Comparison of ENCODE assay signal across 8 cellular contexts in the genomic region with DNA sequence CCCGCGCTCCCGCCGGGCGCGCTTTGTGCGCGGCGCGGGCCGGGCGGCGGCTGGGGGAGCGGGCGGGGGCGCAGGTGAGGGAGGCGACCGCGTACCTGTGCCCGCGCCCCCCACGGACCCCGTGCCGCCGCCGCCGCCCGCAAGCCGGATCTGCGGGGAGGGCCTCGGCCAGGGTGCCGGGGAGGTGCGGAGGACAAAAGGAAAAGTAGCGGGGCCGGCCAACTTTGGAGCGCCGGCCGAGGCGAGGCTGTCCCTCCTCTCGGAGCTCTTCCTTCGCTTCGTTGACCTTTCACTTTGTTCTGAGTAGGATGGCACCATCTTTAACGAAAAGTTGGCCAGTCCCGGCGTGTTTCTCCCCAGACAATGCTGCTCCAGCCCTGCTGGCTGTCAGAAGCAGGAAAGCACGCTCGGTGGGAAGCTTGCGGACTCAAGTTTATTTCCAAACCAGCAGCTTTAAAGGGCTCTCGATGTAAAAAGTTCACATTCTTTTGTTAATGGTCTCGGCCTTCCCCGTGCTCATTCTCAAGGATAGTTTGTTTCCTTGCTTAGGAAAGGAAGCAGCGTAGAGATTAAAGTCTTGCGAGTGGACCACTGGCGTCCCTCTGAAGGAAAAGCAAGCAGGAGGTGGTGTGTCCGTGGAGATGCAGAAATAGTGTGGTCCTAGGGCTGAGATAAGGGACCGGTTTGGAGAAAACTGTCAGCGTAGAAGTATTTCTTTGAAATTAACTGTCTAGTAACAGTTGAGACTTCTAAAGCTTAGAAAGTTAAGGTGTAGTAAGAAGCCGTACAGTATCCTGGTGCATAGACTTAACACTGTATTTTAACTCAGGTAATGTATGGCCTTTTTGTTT. TPM values are rescaled to one million over a fixed set of nuclear protein-coding genes. Genes with fewer than 3 reads are reported as not detected.
DNase-seq lines count a peak whose midpoint lies in the region; ATAC-seq and TF ChIP-seq lines count a peak whose summit lies in the region.

No MANE protein-coding gene starts in this region.

- no peaks in the 10 kb centered on the region for H3K9me3 Mint-ChIP-seq in activated CD8-positive, alpha-beta T cell treated with anti-CD3 and anti-CD28 coated beads for 36 hours
- H3K9me3 Mint-ChIP-seq in nephron = no peaks in the 10 kb centered on the region

- TF ChIP-seq CTCF in DOHH2 (IDR thresholded peaks at IDR 0.05; ENCODE audit: low read depth, low read length, poor library complexity, severe bottlenecking) (no peak), esophagus muscularis mucosa (IDR thresholded peaks at IDR 0.05) (no peak), nephron (IDR thresholded peaks at IDR 0.05; ENCODE audit: unreplicated experiment in 3 of 3) (no peak)
- TF ChIP-seq CTCF in activated CD8-positive, alpha-beta T cell treated with anti-CD3 and anti-CD28 coated beads for 36 hours (IDR thresholded peaks at IDR 0.05) = no peak

- no peak for TF ChIP-seq EP300 in esophagus muscularis mucosa (IDR thresholded peaks at IDR 0.05)

- peak overlapping the region; percentile 82 for H3K4me3 Mint-ChIP-seq in activated CD8-positive, alpha-beta T cell treated with anti-CD3 and anti-CD28 coated beads for 36 hours
- H3K4me3 Mint-ChIP-seq in nephron = peak overlapping the region; percentile 88 to 90 (median 89)

- peak overlapping the region; percentile 97 for H3K4me3 ChIP-seq in DOHH2 (ENCODE audit: low read length)
- peak overlapping the region; percentile 65 to 99 (median 84) for H3K4me3 ChIP-seq in esophagus muscularis mucosa

- intact Hi-C loops in activated CD8-positive, alpha-beta T cell treated with anti-CD3 and anti-CD28 coated beads for 36 hours (cut with micrococcal nuclease) = no loop called here
- intact Hi-C loops in esophagus muscularis mucosa (cut with DNase I) = no loop called here

- H3K79me2 ChIP-seq in DOHH2 (ENCODE audit: control insufficient read depth, low read length) = peaks cover 85% of the 10 kb centered on the region

- no peaks in the 10 kb centered on the region for H3K27me3 Mint-ChIP-seq in activated CD8-positive, alpha-beta T cell treated with anti-CD3 and anti-CD28 coated beads for 36 hours
- H3K27me3 Mint-ChIP-seq in nephron (ENCODE audit: low read depth) = no peaks in the 10 kb centered on the region

- H3K9me3 ChIP-seq in DOHH2 (ENCODE audit: control insufficient read depth, insufficient read depth, low read length) = no peaks in the 10 kb centered on the region
- H3K9me3 ChIP-seq in esophagus muscularis mucosa = no peaks in the 10 kb centered on the region

- peaks cover 10% of the 10 kb centered on the region for H3K36me3 Mint-ChIP-seq in activated CD8-positive, alpha-beta T cell treated with anti-CD3 and anti-CD28 coated beads for 36 hours (ENCODE audit: low read depth)
- peaks cover 8% of the 10 kb centered on the region for H3K36me3 Mint-ChIP-seq in nephron (ENCODE audit: low read depth)

- peaks cover 41% of the 10 kb centered on the region for H3K4me1 Mint-ChIP-seq in activated CD8-positive, alpha-beta T cell treated with anti-CD3 and anti-CD28 coated beads for 36 hours (ENCODE audit: low read depth)
- H3K4me1 Mint-ChIP-seq in nephron = peaks cover 36% of the 10 kb centered on the region

- H4K20me1 ChIP-seq in DOHH2 (ENCODE audit: control insufficient read depth, insufficient read depth, low read depth, low read length) = no peaks in the 10 kb centered on the region; the same call in none of the 2 replicates

- WGBS in esophagus muscularis mucosa = under 1% methylated on average over 27 of the region's 58 CpGs

- peak overlapping the region; percentile 78 for H3K27ac Mint-ChIP-seq in activated CD8-positive, alpha-beta T cell treated with anti-CD3 and anti-CD28 coated beads for 36 hours
- H3K27ac Mint-ChIP-seq in nephron = peak overlapping the region; percentile 84 to 94 (median 92)

- POLR2A ChIA-PET in activated CD8-positive, alpha-beta T cell treated with anti-CD3 and anti-CD28 coated beads for 36 hours (lab: Charles Lee) = interaction anchor here (0.8 to 1.7 kb wide), 8 partner anchors 9 to 75 kb away, joined by 3 to 11 read pairs (median 4); no protein-coding TSS in a partner anchor

- peaks cover 5% of the 10 kb centered on the region; the same call in 1 of the 2 replicates for H3F3A ChIP-seq in DOHH2 (ENCODE audit: control insufficient read depth, insufficient read depth)

- H3K36me3 ChIP-seq in DOHH2 (ENCODE audit: control insufficient read depth, low read length) (peaks cover 82% of the 10 kb centered on the region), esophagus muscularis mucosa (peaks cover 3 to 30% (median 25%) of the 10 kb centered on the region in 4 donors)

- peak; percentile 18 for ATAC-seq in GM19452 (IDR thresholded peaks at IDR 0.05; ENCODE audit: unreplicated experiment)
- peak; percentile 7 for ATAC-seq in activated CD8-positive, alpha-beta T cell treated with anti-CD3 and anti-CD28 coated beads for 36 hours

- no peaks in the 10 kb centered on the region for H3K9me2 ChIP-seq in DOHH2 (replicated peaks; ENCODE audit: control insufficient read depth, low read length)

- CTCF ChIA-PET in activated CD8-positive, alpha-beta T cell treated with anti-CD3 and anti-CD28 coated beads for 36 hours (lab: Charles Lee) = interaction anchor here (0.8 to 1.7 kb wide), 5 partner anchors 8 to 51 kb away, joined by 3 to 6 read pairs (median 3); no protein-coding TSS in a partner anchor

- H3K4me1 ChIP-seq in DOHH2 (ENCODE audit: control insufficient read depth, low read length) = peaks cover 57% of the 10 kb centered on the region
- peaks cover 38 to 61% (median 53%) of the 10 kb centered on the region in 4 donors for H3K4me1 ChIP-seq in esophagus muscularis mucosa

- H3K27ac ChIP-seq in DOHH2 (ENCODE audit: low read depth, low read length) (peak overlapping the region; percentile 76), esophagus muscularis mucosa (replicated peaks in 1 of 4) (peak overlapping the region; percentile 82 to 89 (median 86))

- H3K4me2 ChIP-seq in DOHH2 (ENCODE audit: low read length) = peak overlapping the region; percentile 87

- DNase-seq in HT1080 (ENCODE audit: low read depth) (peak; percentile 39), esophagus muscularis mucosa (ENCODE audit: extremely low spot score) (no peak), NCI-H446 (lab: John Stamatoyannopoulos, UW) (no peak), NCI-H2081 treated with DMSO at 0.1 percent for 48 hours (lab: John Stamatoyannopoulos, UW) (no peak)
- peak; percentile 52 for DNase-seq in activated CD8-positive, alpha-beta T cell treated with anti-CD3 and anti-CD28 coated beads for 36 hours

- no peaks in the 10 kb centered on the region for H3K27me3 ChIP-seq in DOHH2 (ENCODE audit: control insufficient read depth, low read length)
- no peaks in the 10 kb centered on the region for H3K27me3 ChIP-seq in esophagus muscularis mucosa

- no peak for TF ChIP-seq POLR2A in esophagus muscularis mucosa (IDR thresholded peaks at IDR 0.05; ENCODE audit: low read depth)

RNA-seq across cellular contexts. Expression of gene EHMT1, which starts 0.7 kb away (rescaled TPM):
- 39.1 and 42.7 TPM in 2 replicates for total RNA-seq in HT1080 (2014; rRNA removed; shearing (Covaris generic))
- polyA plus RNA-seq in HT1080 (2015; cell fraction: cytosol; rRNA removed) = 31.5 and 36.2 TPM in 2 replicates
- polyA plus RNA-seq in HT1080 (2015; cell fraction: nucleus; rRNA removed) = 71.4 and 71.6 TPM in 2 replicates
- total RNA-seq in activated CD8-positive, alpha-beta T cell treated with anti-CD3 and anti-CD28 coated beads for 36 hours = 10 to 100 TPM; 62.1 to 67.1 TPM
- 10 to 100 TPM; 71.6 to 78.2 (median 74.2) TPM for total RNA-seq in esophagus muscularis mucosa

RNA-seq across cellular contexts. Expression of gene ARRDC1, which starts 14.0 kb away (rescaled TPM):
- 29.2 and 35.9 TPM in 2 replicates for total RNA-seq in HT1080 (2014; rRNA removed; shearing (Covaris generic))
- 36.4 and 39.2 TPM in 2 replicates for polyA plus RNA-seq in HT1080 (2015; cell fraction: cytosol; rRNA removed)
- 140 and 150 TPM in 2 replicates for polyA plus RNA-seq in HT1080 (2015; cell fraction: nucleus; rRNA removed)
- 10 to 100 TPM; 29.0 TPM for total RNA-seq in activated CD8-positive, alpha-beta T cell treated with anti-CD3 and anti-CD28 coated beads for 36 hours
- 10 to 100 TPM; 16.6 to 28.2 (median 21.7) TPM for total RNA-seq in esophagus muscularis mucosa

RNA-seq across cellular contexts. Expression of gene ZMYND19, which starts 29.2 kb away (rescaled TPM):
- 44.0 and 46.8 TPM in 2 replicates for total RNA-seq in HT1080 (2014; rRNA removed; shearing (Covaris generic))
- polyA plus RNA-seq in HT1080 (2015; cell fraction: cytosol; rRNA removed) = 26.3 and 35.8 TPM in 2 replicates
- polyA plus RNA-seq in HT1080 (2015; cell fraction: nucleus; rRNA removed) = 40.9 and 44.5 TPM in 2 replicates
- 10 to 100 TPM; 45.9 to 46.5 TPM for total RNA-seq in activated CD8-positive, alpha-beta T cell treated with anti-CD3 and anti-CD28 coated beads for 36 hours
- 10 to 100 TPM; 10.4 to 18.3 (median 13.7) TPM for total RNA-seq in esophagus muscularis mucosa

RNA-seq across cellular contexts. Expression of gene DPH7, which starts 40.7 kb away (rescaled TPM):
- 44.7 and 50.7 TPM in 2 replicates for total RNA-seq in HT1080 (2014; rRNA removed; shearing (Covaris generic))
- 28.0 and 35.1 TPM in 2 replicates for polyA plus RNA-seq in HT1080 (2015; cell fraction: cytosol; rRNA removed)
- polyA plus RNA-seq in HT1080 (2015; cell fraction: nucleus; rRNA removed) = 105 and 113 TPM in 2 replicates
- 10 to 100 TPM; 33.7 to 35.0 TPM for total RNA-seq in activated CD8-positive, alpha-beta T cell treated with anti-CD3 and anti-CD28 coated beads for 36 hours
- 10 to 100 TPM; 19.9 to 27.8 (median 24.8) TPM for total RNA-seq in esophagus muscularis mucosa

Comparison
In these comparisons a context has a peak if more than half of its experiments do, and no peak if none do; other contexts are left out.
1. DNase-seq: peak in HT1080 (single experiment) and activated CD8-positive, alpha-beta T cell treated with anti-CD3 and anti-CD28 coated beads for 36 hours (single experiment); none in esophagus muscularis mucosa (single experiment), NCI-H446 (0 of 2) and NCI-H2081 treated with DMSO at 0.1 percent for 48 hours (single experiment).